ENCODE assay signal across 18 cellular contexts in genomic region chr4:165662341-165662740, GRCh38.
DNase-seq lines count a peak whose midpoint lies in the region; ATAC-seq, FAIRE-seq and TF ChIP-seq lines count a peak whose summit lies in the region.
"Had no signal": no experiment of that assay in that cellular context is flagged by ENCODE, and none has a peak within 500 bp of the region (broad histone marks: within the 10 kb centered on the region; RNA-seq: fewer than 3 reads in every experiment).

No MANE protein-coding gene starts in this region.

- H2AFZ ChIP-seq in astrocyte (ENCODE audit: low read depth, low read length) (no peak overlapping the region), neural progenitor cell (replicated peaks) (peak overlapping the region; percentile 74)

- H3K9ac ChIP-seq in astrocyte (ENCODE audit: low read length): no peak overlapping the region
- H3K9ac ChIP-seq in neural progenitor cell: no peak overlapping the region

- intact Hi-C loops in activated CD4-positive, alpha-beta T cell treated with anti-CD3 and anti-CD28 coated beads for 36 hours (cut with DNase I, micrococcal nuclease): no loop called here

- no peak overlapping the region for H3K27ac ChIP-seq in astrocyte (ENCODE audit: low read depth, low read length)
- no peak overlapping the region for H3K27ac ChIP-seq in neural progenitor cell
- H3K27ac ChIP-seq: SJSA1 had no signal

- CTCF ChIA-PET in activated CD4-positive, alpha-beta T cell treated with anti-CD3 and anti-CD28 coated beads for 36 hours (lab: Charles Lee): no interaction called here

- DNase-seq in astrocyte (ENCODE audit: low read depth) (peak; percentile 39), fibroblast of gingiva (ENCODE audit: low read depth) (peak; percentile 31), neural progenitor cell (ENCODE audit: low spot score) (no peak), NCI-H1930 (lab: John Stamatoyannopoulos, UW) (no peak)
- no peak for DNase-seq in activated CD8-positive, alpha-beta memory T cell treated with anti-CD3 and anti-CD28 coated beads for 24 hours
- DNase-seq in stimulated activated naive B cell treated with anti-CD40 and anti-IgM and Interleukin-4, amounts not matched to agents 10 μg/mL and 1 μg/mL and 100 μg/mL, for 72 hours: no peak
- no peak for DNase-seq in activated CD4-positive, alpha-beta T cell treated with anti-CD3 and anti-CD28 coated beads for 36 hours
- DNase-seq: CD4-positive, CD25-positive, alpha-beta regulatory T cell; EL; NCI-H1417; NCI-H187; NCI-H2107; NCI-H446 treated with DMSO at 0.1 percent for 48 hours; NCI-H526 treated with DMSO at 0.1 percent for 48 hours had no signal

- no peak for ATAC-seq in stimulated activated naive B cell treated with anti-CD40 and anti-IgM and Interleukin-4, amounts not matched to agents 10 μg/mL and 1 μg/mL and 100 μg/mL, for 72 hours (replicated peaks)
- no peak for ATAC-seq in activated CD4-positive, alpha-beta T cell treated with anti-CD3 and anti-CD28 coated beads for 36 hours
- ATAC-seq: Right ventricle myocardium inferior had no signal

- H3K9me3 Mint-ChIP-seq in astrocyte (ENCODE audit: unreplicated experiment) (no peaks in the 10 kb centered on the region), neural progenitor cell (peaks cover 8% of the 10 kb centered on the region)
- H3K9me3 Mint-ChIP-seq in stimulated activated naive B cell treated with anti-CD40 and anti-IgM and Interleukin-4, amounts not matched to agents 10 μg/mL and 1 μg/mL and 100 μg/mL, for 72 hours: no peaks in the 10 kb centered on the region
- no peaks in the 10 kb centered on the region for H3K9me3 Mint-ChIP-seq in activated CD4-positive, alpha-beta T cell treated with anti-CD3 and anti-CD28 coated beads for 36 hours (ENCODE audit: low read depth)

- H3K36me3 ChIP-seq in astrocyte (ENCODE audit: insufficient read depth, low read length): no peaks in the 10 kb centered on the region
- H3K36me3 ChIP-seq in neural progenitor cell: no peaks in the 10 kb centered on the region
- H3K36me3 ChIP-seq: HAP-1, SJSA1 had no signal

- FAIRE-seq in astrocyte (lab: Jason Lieb, UNC): no peak

- H3K36me3 Mint-ChIP-seq in astrocyte (ENCODE audit: low read depth, unreplicated experiment): no peaks in the 10 kb centered on the region
- H3K36me3 Mint-ChIP-seq in neural progenitor cell: no peaks in the 10 kb centered on the region
- no peaks in the 10 kb centered on the region for H3K36me3 Mint-ChIP-seq in stimulated activated naive B cell treated with anti-CD40 and anti-IgM and Interleukin-4, amounts not matched to agents 10 μg/mL and 1 μg/mL and 100 μg/mL, for 72 hours
- no peaks in the 10 kb centered on the region for H3K36me3 Mint-ChIP-seq in activated CD4-positive, alpha-beta T cell treated with anti-CD3 and anti-CD28 coated beads for 36 hours (ENCODE audit: low read depth)
- H3K36me3 Mint-ChIP-seq: CD4-positive, CD25-positive, alpha-beta regulatory T cell had no signal

- H3K27me3 Mint-ChIP-seq in astrocyte (ENCODE audit: low read depth, unreplicated experiment): no peaks in the 10 kb centered on the region
- no peaks in the 10 kb centered on the region for H3K27me3 Mint-ChIP-seq in neural progenitor cell (ENCODE audit: insufficient read depth, low read depth)
- H3K27me3 Mint-ChIP-seq in stimulated activated naive B cell treated with anti-CD40 and anti-IgM and Interleukin-4, amounts not matched to agents 10 μg/mL and 1 μg/mL and 100 μg/mL, for 72 hours: no peaks in the 10 kb centered on the region
- H3K27me3 Mint-ChIP-seq in activated CD4-positive, alpha-beta T cell treated with anti-CD3 and anti-CD28 coated beads for 36 hours: no peaks in the 10 kb centered on the region

- H3K4me3 Mint-ChIP-seq in astrocyte (ENCODE audit: unreplicated experiment) (no peak overlapping the region), neural progenitor cell (no peak overlapping the region)
- no peak overlapping the region for H3K4me3 Mint-ChIP-seq in stimulated activated naive B cell treated with anti-CD40 and anti-IgM and Interleukin-4, amounts not matched to agents 10 μg/mL and 1 μg/mL and 100 μg/mL, for 72 hours
- H3K4me3 Mint-ChIP-seq in activated CD4-positive, alpha-beta T cell treated with anti-CD3 and anti-CD28 coated beads for 36 hours: no peak overlapping the region
- H3K4me3 Mint-ChIP-seq: CD4-positive, CD25-positive, alpha-beta regulatory T cell; IgD-negative memory B cell had no signal

- H3K4me3 ChIP-seq in astrocyte (ENCODE audit: insufficient read depth, low read depth, low read length) (no peak overlapping the region), neural progenitor cell (no peak overlapping the region)
- H3K4me3 ChIP-seq: HAP-1, SJSA1 had no signal

- H4K20me1 ChIP-seq in astrocyte (ENCODE audit: insufficient read depth, low read length): no peaks in the 10 kb centered on the region
- H4K20me1 ChIP-seq in neural progenitor cell (ENCODE audit: low read depth): no peaks in the 10 kb centered on the region

- no peak for TF ChIP-seq CTCF in astrocyte (IDR thresholded peaks at IDR 0.05; ENCODE audit: insufficient read depth, low read depth, low read length)
- TF ChIP-seq CTCF in neural progenitor cell (IDR thresholded peaks at IDR 0.05): no peak

- H3K27me3 ChIP-seq in astrocyte (ENCODE audit: insufficient read depth, low read length): no peaks in the 10 kb centered on the region
- H3K27me3 ChIP-seq in neural progenitor cell: no peaks in the 10 kb centered on the region
- H3K27me3 ChIP-seq: SJSA1 had no signal

- H3F3A ChIP-seq in neural progenitor cell (ENCODE audit: low read depth): peaks cover 4% of the 10 kb centered on the region

- H3K4me1 Mint-ChIP-seq in astrocyte (ENCODE audit: low read depth, unreplicated experiment): peaks cover 7% of the 10 kb centered on the region
- peaks cover 4% of the 10 kb centered on the region for H3K4me1 Mint-ChIP-seq in neural progenitor cell
- no peaks in the 10 kb centered on the region for H3K4me1 Mint-ChIP-seq in stimulated activated naive B cell treated with anti-CD40 and anti-IgM and Interleukin-4, amounts not matched to agents 10 μg/mL and 1 μg/mL and 100 μg/mL, for 72 hours
- no peaks in the 10 kb centered on the region for H3K4me1 Mint-ChIP-seq in activated CD4-positive, alpha-beta T cell treated with anti-CD3 and anti-CD28 coated beads for 36 hours
- H3K4me1 Mint-ChIP-seq: CD4-positive, CD25-positive, alpha-beta regulatory T cell; IgD-negative memory B cell had no signal

- POLR2A ChIA-PET in activated CD4-positive, alpha-beta T cell treated with anti-CD3 and anti-CD28 coated beads for 36 hours (lab: Charles Lee): no interaction called here

- peaks cover 3% of the 10 kb centered on the region for H3K4me1 ChIP-seq in astrocyte (ENCODE audit: insufficient read depth, low read length)
- H3K4me1 ChIP-seq in neural progenitor cell: peaks cover 14% of the 10 kb centered on the region
- H3K4me1 ChIP-seq: HAP-1, SJSA1 had no signal

- H3K79me2 ChIP-seq in astrocyte (ENCODE audit: insufficient read depth, low read length) (no peaks in the 10 kb centered on the region), neural progenitor cell (ENCODE audit: low read depth) (no peaks in the 10 kb centered on the region)

- H3K4me2 ChIP-seq in astrocyte (ENCODE audit: low read length) (no peak overlapping the region), neural progenitor cell (peak overlapping the region; percentile 34)

- no peaks in the 10 kb centered on the region for H3K9me3 ChIP-seq in astrocyte (ENCODE audit: insufficient read depth, low read depth, low read length)
- no peaks in the 10 kb centered on the region for H3K9me3 ChIP-seq in neural progenitor cell (ENCODE audit: low read depth)
- H3K9me3 ChIP-seq: HAP-1, SJSA1 had no signal

- H3K27ac Mint-ChIP-seq in astrocyte (ENCODE audit: unreplicated experiment) (no peak overlapping the region), neural progenitor cell (peak overlapping the region; percentile 53)
- no peak overlapping the region for H3K27ac Mint-ChIP-seq in stimulated activated naive B cell treated with anti-CD40 and anti-IgM and Interleukin-4, amounts not matched to agents 10 μg/mL and 1 μg/mL and 100 μg/mL, for 72 hours
- no peak overlapping the region for H3K27ac Mint-ChIP-seq in activated CD4-positive, alpha-beta T cell treated with anti-CD3 and anti-CD28 coated beads for 36 hours
- H3K27ac Mint-ChIP-seq: CD4-positive, CD25-positive, alpha-beta regulatory T cell; IgD-negative memory B cell had no signal

Comparison
In these comparisons a context has a peak if more than half of its experiments do, and no peak if none do; other contexts are left out.
1. DNase-seq: peak in astrocyte (single experiment) and fibroblast of gingiva (single experiment); none in neural progenitor cell (single experiment), NCI-H1930 (0 of 2), activated CD8-positive, alpha-beta memory T cell treated with anti-CD3 and anti-CD28 coated beads for 24 hours (single experiment), stimulated activated naive B cell treated with anti-CD40 and anti-IgM and Interleukin-4, amounts not matched to agents 10 μg/mL and 1 μg/mL and 100 μg/mL, for 72 hours (single experiment) and activated CD4-positive, alpha-beta T cell treated with anti-CD3 and anti-CD28 coated beads for 36 hours (single experiment).